Comparison of ENCODE assay signal across 1 cellular context in genomic region chr2:62478093-62478580, GRCh38.
TF ChIP-seq lines count a peak whose summit lies in the region.

No MANE protein-coding gene starts in this region.

TF ChIP-seq in K562, 482 proteins besides CTCF, POLR2A, EP300 and RAD21:
- TF ChIP-seq E2F8 (IDR thresholded peaks at IDR 0.05; ENCODE audit: low read depth, partially characterized antibody), result no peak
- TF ChIP-seq ELF1 (tag; IDR thresholded peaks at IDR 0.05), result peak; percentile 21; the same call in 1 of the 2 replicates
- TF ChIP-seq MED1 (CRISPR knock-in tag; IDR thresholded peaks at IDR 0.05; ENCODE audit: borderline replicate concordance), result no peak
- TF ChIP-seq NRF1 (conservative IDR thresholded peaks at IDR 0.05 in 1 of 2, IDR thresholded peaks at IDR 0.05 in 1 of 2), result 0 out of 4 replicates have a peak, but pooled peaks of 1 of the 2 experiments have one; percentile 31
- no peak for TF ChIP-seq ZSCAN29 (IDR thresholded peaks at IDR 0.05)
- no peak for TF ChIP-seq FOXK1 (CRISPR knock-in tag; IDR thresholded peaks at IDR 0.05; ENCODE audit: borderline replicate concordance)
- peak; percentile 36; the same call in 1 of the 2 replicates for TF ChIP-seq GABPA (tag; conservative IDR thresholded peaks at IDR 0.05; ENCODE audit: low read depth)
- TF ChIP-seq NR3C1 (CRISPR knock-in tag; IDR thresholded peaks at IDR 0.05), result no peak
- TF ChIP-seq SPI1 (IDR thresholded peaks at IDR 0.05; ENCODE audit: borderline replicate concordance, low read depth, low read length), result 0 out of 2 replicates have a peak, but pooled peaks have one; percentile 14
- TF ChIP-seq ZNF174 (CRISPR knock-in tag; IDR thresholded peaks at IDR 0.05), result no peak
